In the genomic region with DNA sequence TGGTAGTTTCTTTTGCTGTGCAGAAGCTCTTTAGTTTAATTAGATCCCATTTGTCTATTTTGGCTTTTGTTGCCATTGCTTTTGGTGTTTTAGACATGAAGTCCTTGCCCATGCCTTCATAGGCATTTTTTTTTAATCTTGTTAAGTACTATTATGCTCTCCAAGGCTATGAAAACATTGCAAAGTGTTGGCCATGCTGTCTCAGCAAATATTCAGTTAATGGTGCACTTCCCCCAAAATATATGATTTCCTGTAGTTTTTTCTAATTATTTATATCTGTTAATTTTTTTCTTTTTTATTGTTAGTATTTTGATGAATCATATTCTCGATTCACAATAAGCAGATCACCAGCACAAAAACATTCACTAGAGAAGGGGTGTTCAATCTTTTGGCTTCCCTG, we compare ENCODE assay signal across 11 cellular contexts.
"Had no signal": no experiment of that assay in that cellular context is flagged by ENCODE, and none has a peak within 500 bp of the region (broad histone marks: within the 10 kb centered on the region; RNA-seq: fewer than 3 reads in every experiment).

No MANE protein-coding gene starts in this region.

- H3K27ac ChIP-seq: GM23248 had no signal

- FAIRE-seq: H1, H54 had no signal

- ATAC-seq: GM23338, HCT116 had no signal

- H3K4me1 ChIP-seq: HAP-1 had no signal

- DNase-seq: GM23248, GOT3, H7, H9, HCEC 1CT, HFFc6 had no signal

- H3K4me3 ChIP-seq: GM23248, GM23338, HAP-1 had no signal

- H3K36me3 ChIP-seq: HAP-1 had no signal

- H2AFZ ChIP-seq: GM23248, GM23338 had no signal

- H3K9me3 ChIP-seq: HAP-1 had no signal

- H3K4me2 ChIP-seq: GM23338 had no signal

- H3K9ac ChIP-seq: GM23248 had no signal
